ENCODE assay signal across 29 cellular contexts in the genomic region with DNA sequence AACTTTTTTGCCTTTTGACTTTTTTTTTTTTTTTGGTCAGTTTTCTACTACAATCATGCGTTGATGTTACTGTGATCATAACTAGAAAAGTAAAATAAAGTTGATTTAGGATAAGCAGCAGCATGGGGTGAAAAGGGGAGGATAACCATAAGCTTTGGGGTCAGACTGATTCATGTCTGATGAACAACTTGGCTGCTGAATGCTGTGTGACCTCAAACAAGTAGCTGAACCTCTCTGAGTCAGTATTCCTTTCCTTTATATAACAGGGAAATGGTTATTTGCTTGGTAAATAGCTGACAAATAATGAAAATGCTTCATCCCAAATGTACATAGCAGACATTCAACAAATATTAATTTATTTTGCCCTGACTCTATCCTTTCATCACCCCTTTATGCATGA.
"Had no signal": no experiment of that assay in that cellular context is flagged by ENCODE, and none has a peak within 500 bp of the region (broad histone marks: within the 10 kb centered on the region; RNA-seq: fewer than 3 reads in every experiment).

No MANE protein-coding gene starts in this region.

- ATAC-seq: activated CD8-positive, alpha-beta T cell treated with anti-CD3 and anti-CD28 coated beads for 36 hours; activated naive CD8-positive, alpha-beta T cell treated with anti-CD3 and anti-CD28 coated beads, Interleukin-2, amount 50 U/mL, for 24 hours; activated T-cell treated with anti-CD3 and anti-CD28 coated beads, Interleukin-2, amount 50 U/mL, for 4 hours; activated T-cell treated with anti-CD3 and anti-CD28 coated beads, Interleukin-2, amount 50 U/mL, for 72 hours; activated T-helper 17 cell treated with anti-CD3 and anti-CD28 coated beads, Interleukin-2, amount 50 U/mL, for 72 hours had no signal

- H3K27ac ChIP-seq: ascending aorta, cardiac muscle cell, VCaP had no signal

- H3K4me3 ChIP-seq: ascending aorta, cardiac muscle cell had no signal

- FAIRE-seq: bronchial epithelial cell, TTC549 had no signal

- H3K36me3 ChIP-seq: ascending aorta, cardiac muscle cell had no signal

- H3K27me3 ChIP-seq: ascending aorta had no signal

- H3K9me3 ChIP-seq: ascending aorta had no signal

- DNase-seq: activated B cell treated with CpG ODN at 0.5 μM for 24 hours; activated CD4-positive, alpha-beta memory T cell treated with anti-CD3 and anti-CD28 coated beads for 36 hours; activated CD4-positive, alpha-beta T cell treated with anti-CD3 and anti-CD28 coated beads for 4 hours; activated CD4-positive, alpha-beta T cell treated with anti-CD3 and anti-CD28 coated beads, Interleukin-2, amount 10 ng/mL, durations not matched to agents 24 days and 14 days; activated CD4-positive, alpha-beta T cell treated with anti-CD3 and anti-CD28 coated beads, Interleukin-2, amount 50 U/mL, for 1 hour; activated CD4-positive, alpha-beta T cell treated with anti-CD3 and anti-CD28 coated beads, Interleukin-2, amount 50 U/mL, for 4 hours; activated CD4-positive, CD25-positive, alpha-beta regulatory T cell treated with anti-CD3 and anti-CD28 coated beads, Interleukin-2, amount 50 U/mL, for 72 hours; activated CD8-positive, alpha-beta memory T cell treated with anti-CD3 and anti-CD28 coated beads, Interleukin-2, amount 50 U/mL, for 4 hours; activated CD8-positive, alpha-beta T cell treated with anti-CD3 and anti-CD28 coated beads for 36 hours; activated effector memory CD4-positive, alpha-beta T cell treated with anti-CD3 and anti-CD28 coated beads, Interleukin-2, amount 50 U/mL, for 16 hours; activated naive CD4-positive, alpha-beta T cell treated with anti-CD3 and anti-CD28 coated beads, Interleukin-2, amount 10 ng/mL, durations not matched to agents 7 days and 5 days; activated naive CD4-positive, alpha-beta T cell treated with Interleukin-2 at 50 U/mL for 16 hours; activated naive CD8-positive, alpha-beta T cell treated with anti-CD3 and anti-CD28 coated beads, Interleukin-2, amount 10 ng/mL, durations not matched to agents 7 days and 5 days; activated naive CD8-positive, alpha-beta T cell treated with anti-CD3 and anti-CD28 coated beads, Interleukin-2, amount 50 U/mL, for 24 hours; activated T-cell treated with anti-CD3 and anti-CD28 coated beads for 4 hours; activated T-cell treated with anti-CD3 and anti-CD28 coated beads, Interleukin-2, amount 50 U/mL, for 1 hour; activated T-cell treated with anti-CD3 and anti-CD28 coated beads, Interleukin-2, amount 50 U/mL, for 4 hours; activated T-cell treated with anti-CD3 and anti-CD28 coated beads, Interleukin-2, amount 50 U/mL, for 72 hours; amygdala; anterior cingulate cortex; cerebellar nuclear complex; T-helper 2 cell; T-helper 9 cell had no signal

- H3K4me1 ChIP-seq: ascending aorta had no signal
